ENCODE assay signal across 8 cellular contexts in the genomic region with DNA sequence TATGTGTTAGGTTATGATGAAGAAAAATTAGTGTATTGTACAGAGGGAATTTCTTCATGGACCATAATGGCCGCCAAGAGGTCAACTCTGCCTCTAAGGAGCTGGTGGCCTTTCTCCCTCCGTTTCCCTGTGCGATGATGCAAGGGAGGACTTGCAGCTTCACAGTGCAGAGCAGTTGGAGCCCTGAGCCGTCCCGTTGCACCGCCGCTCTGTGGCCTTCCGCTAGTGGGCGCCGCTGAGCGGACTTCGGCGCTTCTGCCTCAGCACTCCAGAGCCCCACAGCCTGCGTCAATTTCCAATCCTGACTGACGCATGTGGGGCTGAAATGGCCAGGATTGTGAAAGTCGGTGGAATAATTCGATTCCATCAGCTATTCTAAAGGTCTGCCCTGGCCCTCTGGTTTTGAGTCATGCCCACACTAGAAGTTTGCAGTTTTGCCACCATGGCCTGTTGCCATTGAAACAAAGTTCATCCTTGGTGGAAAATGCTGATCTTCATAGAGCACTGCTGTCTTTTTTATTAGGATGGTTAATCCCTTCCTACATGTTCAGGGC. TPM values are rescaled to one million over a fixed set of nuclear protein-coding genes. Genes with fewer than 3 reads are reported as not detected.
DNase-seq lines count a peak whose midpoint lies in the region; ATAC-seq and TF ChIP-seq lines count a peak whose summit lies in the region.

No MANE protein-coding gene starts in this region.

- peak; percentile 83 for TF ChIP-seq CTCF in glutamatergic neuron (IDR thresholded peaks at IDR 0.05; ENCODE audit: partially characterized antibody, unreplicated experiment)

- H3K4me1 Mint-ChIP-seq in glutamatergic neuron (ENCODE audit: low read depth, unreplicated experiment): no peaks in the 10 kb centered on the region

- peak; percentile 53 for DNase-seq in activated CD4-positive, CD25-positive, alpha-beta regulatory T cell treated with anti-CD3 and anti-CD28 coated beads, Interleukin-2, amount 50 U/mL, for 72 hours
- DNase-seq in LHCN-M2 (ENCODE audit: low read depth) (peak; percentile 82), glutamatergic neuron (peak; percentile 87), renal cortical epithelial cell (ENCODE audit: low read depth) (peak; percentile 85), cortex of kidney (lab: John Stamatoyannopoulos, UW) (no peak), SHP77 (lab: John Stamatoyannopoulos, UW) (no peak)
- peak; percentile 37 for DNase-seq in activated CD8-positive, alpha-beta memory T cell treated with anti-CD3 and anti-CD28 coated beads, Interleukin-2, amount 50 U/mL, for 4 hours

- H3K27ac Mint-ChIP-seq in glutamatergic neuron (ENCODE audit: unreplicated experiment): no peak overlapping the region

- peaks cover 2% of the 10 kb centered on the region for H3K9me3 Mint-ChIP-seq in glutamatergic neuron (ENCODE audit: unreplicated experiment)

- H3K36me3 Mint-ChIP-seq in glutamatergic neuron (ENCODE audit: unreplicated experiment): no peaks in the 10 kb centered on the region

- peaks cover 3% of the 10 kb centered on the region for H3K27me3 Mint-ChIP-seq in glutamatergic neuron (ENCODE audit: unreplicated experiment)

- no peak for ATAC-seq in activated CD4-positive, CD25-positive, alpha-beta regulatory T cell treated with anti-CD3 and anti-CD28 coated beads, Interleukin-2, amount 50 U/mL, for 24 hours

- no peak overlapping the region for H3K4me3 Mint-ChIP-seq in glutamatergic neuron (ENCODE audit: unreplicated experiment)

RNA-seq across cellular contexts. Expression of a gene that starts 22.7 kb away (rescaled TPM):
- total RNA-seq in LHCN-M2 (2014; rRNA removed) (not detected in 2 replicates), glutamatergic neuron (ENCODE audit: unreplicated experiment) (not detected), renal cortical epithelial cell (not detected in 2 replicates)
- not detected for polyA plus RNA-seq in LHCN-M2 (2012)

RNA-seq across cellular contexts. Expression of a gene that starts 51.3 kb away (rescaled TPM):
- total RNA-seq in LHCN-M2 (2014; rRNA removed) (2,144 and 3,512 TPM in 2 replicates), glutamatergic neuron (ENCODE audit: unreplicated experiment) (2.3 TPM), renal cortical epithelial cell (468 and 692 TPM in 2 replicates)
- 1,513 TPM for polyA plus RNA-seq in LHCN-M2 (2012)

Comparison
In these comparisons a context has a peak if more than half of its experiments do, and no peak if none do; other contexts are left out.
1. DNase-seq: peak in activated CD4-positive, CD25-positive, alpha-beta regulatory T cell treated with anti-CD3 and anti-CD28 coated beads, Interleukin-2, amount 50 U/mL, for 72 hours (single experiment), LHCN-M2 (single experiment), activated CD8-positive, alpha-beta memory T cell treated with anti-CD3 and anti-CD28 coated beads, Interleukin-2, amount 50 U/mL, for 4 hours (single experiment), glutamatergic neuron (single experiment) and renal cortical epithelial cell (single experiment); none in cortex of kidney (single experiment) and SHP77 (0 of 2).
2. RNA of a gene that starts 51.3 kb away (total RNA-seq): 2,144 to 3,512 TPM in LHCN-M2 and 468 to 692 TPM in renal cortical epithelial cell; 2.3 TPM in glutamatergic neuron (single experiment); every median in the first group is over 100 times any median in the second.